ENCODE assay signal across 5 cellular contexts in genomic region chr7:92473989-92474388, GRCh38. TPM values are rescaled to one million over a fixed set of nuclear protein-coding genes. Genes with fewer than 3 reads are reported as not detected.
"Had no signal": no experiment of that assay in that cellular context is flagged by ENCODE, and none has a peak within 500 bp of the region (broad histone marks: within the 10 kb centered on the region; RNA-seq: fewer than 3 reads in every experiment).

No MANE protein-coding gene starts in this region.

RNA-seq across cellular contexts. Expression of gene ERVW-1, which starts 3.8 kb away (rescaled TPM):
- total RNA-seq: HT-29, LHCN-M2, NCI-H460, Right ventricle myocardium inferior, SJSA1 had no signal
